Comparison of ENCODE assay signal across 23 cellular contexts in genomic region chr14:33999771-34000291, GRCh38. TPM values are rescaled to one million over a fixed set of nuclear protein-coding genes. Genes with fewer than 3 reads are reported as not detected.
DNase-seq lines count a peak whose midpoint lies in the region; ATAC-seq, FAIRE-seq and TF ChIP-seq lines count a peak whose summit lies in the region.
"Had no signal": no experiment of that assay in that cellular context is flagged by ENCODE, and none has a peak within 500 bp of the region (broad histone marks: within the 10 kb centered on the region; RNA-seq: fewer than 3 reads in every experiment).

No MANE protein-coding gene starts in this region.

- FAIRE-seq in HepG2 (lab: Jason Lieb, UNC) (no peak), GM12891 (lab: Jason Lieb, UNC) (no peak)
- FAIRE-seq: GM12892 had no signal

- BruUV-seq in HepG2 (replicated peaks; lab: Mats Ljungman, UMichigan): no TSS peak

- H3K4ac ChIP-seq in mesenchymal stem cell (ENCODE audit: low read depth in 1 of 2, low read length in 2 of 2): no peak overlapping the region

- no peak overlapping the region for H3K4me2 ChIP-seq in HepG2 (ENCODE audit: low read depth, low read length)
- H3K4me2 ChIP-seq in mesenchymal stem cell (ENCODE audit: low read length, poor library complexity, severe bottlenecking): no peak overlapping the region
- H3K4me2 ChIP-seq: GM23338 had no signal

- H3K23ac ChIP-seq in mesenchymal stem cell (ENCODE audit: low read length in 2 of 2): no peak overlapping the region

- H3K27ac ChIP-seq in HepG2 (ENCODE audit: extremely low read length, insufficient read depth, low read length) (no peak overlapping the region), right lobe of liver (no peak overlapping the region), mesenchymal stem cell (ENCODE audit: low read length, poor library complexity, severe bottlenecking) (no peak overlapping the region)
- H3K27ac ChIP-seq: SJSA1 had no signal

- no peak overlapping the region for H2AFZ ChIP-seq in HepG2 (ENCODE audit: low read length)
- H2AFZ ChIP-seq in mesenchymal stem cell (ENCODE audit: low read depth, low read length): no peak overlapping the region
- H2AFZ ChIP-seq: GM23338 had no signal

- no peak for ATAC-seq in HepG2
- ATAC-seq in right lobe of liver: no peak
- ATAC-seq: GM23338, PC-3 had no signal

- H3K4me1 ChIP-seq in HepG2 (ENCODE audit: insufficient read depth, low read length) (no peaks in the 10 kb centered on the region), right lobe of liver (no peaks in the 10 kb centered on the region), mesenchymal stem cell (ENCODE audit: control insufficient read depth, insufficient read depth, low read depth, low read length) (peaks cover 1% of the 10 kb centered on the region)
- H3K4me1 ChIP-seq: SJSA1 had no signal

- H2BK12ac ChIP-seq in mesenchymal stem cell (ENCODE audit: low read length in 2 of 2): no peak overlapping the region

- in situ Hi-C loops in HepG2 (cut with HindIII; ENCODE audit: extremely low pct_ligation_motif_present, low pct_unique_long_range_greater_than_20kb): no loop called here

- H4K20me1 ChIP-seq in HepG2 (ENCODE audit: insufficient read depth, low read length): no peaks in the 10 kb centered on the region

- TF ChIP-seq CTCF in HepG2 (CRISPR knock-in tag; IDR thresholded peaks at IDR 0.05) (no peak), right lobe of liver (IDR thresholded peaks at IDR 0.05) (no peak)

- intact Hi-C loops in HepG2 (cut with micrococcal nuclease; ENCODE audit: unreplicated experiment) (no loop called here), right lobe of liver (cut with DNase I) (no loop called here)

- no peak overlapping the region for H2BK120ac ChIP-seq in mesenchymal stem cell (ENCODE audit: low read depth, low read length)

- no peak overlapping the region for H3K18ac ChIP-seq in mesenchymal stem cell (ENCODE audit: low read depth in 1 of 2, low read length in 2 of 2)

- H3K9me3 ChIP-seq in HepG2 (ENCODE audit: low read length): no peaks in the 10 kb centered on the region
- H3K9me3 ChIP-seq in right lobe of liver: no peaks in the 10 kb centered on the region
- H3K9me3 ChIP-seq in mesenchymal stem cell (ENCODE audit: control insufficient read depth, low read length): no peaks in the 10 kb centered on the region
- H3K9me3 ChIP-seq: SJSA1 had no signal

- no peak for DNase-seq in HepG2 (ENCODE audit: low spot score)
- no peak for DNase-seq in right lobe of liver
- peak; percentile 21 for DNase-seq in NOMO-1 treated with dmso at 0.1 percent for 144 hours (lab: John Stamatoyannopoulos, UW; ENCODE audit: unreplicated experiment)
- peak; percentile 27 for DNase-seq in amniotic epithelial cell (ENCODE audit: low read depth)
- DNase-seq in kidney glomerular epithelial cell (lab: John Stamatoyannopoulos, UW): no peak
- DNase-seq in GM12891 (ENCODE audit: insufficient read length, low spot score): no peak
- no peak for DNase-seq in activated T-cell treated with anti-CD3 and anti-CD28 coated beads for 4 hours
- no peak for DNase-seq in mesenchymal stem cell
- DNase-seq: 8988T, Calu3, DMS79 treated with DMSO at 0.1 percent for 48 hours, GF-D8, H9, NCI-H1105 treated with DMSO at 0.1 percent for 48 hours, NCI-H146, NCI-H1930, NCI-H2107, NCI-H524, NCI-H774, PC-3 had no signal

- H3K4me3 ChIP-seq in HepG2 (replicated peaks in 1 of 3; ENCODE audit: insufficient read depth in 1 of 3, low read depth in 2 of 3, low read length in 3 of 3) (no peak overlapping the region), right lobe of liver (no peak overlapping the region), mesenchymal stem cell (ENCODE audit: insufficient read depth in 1 of 2, low read depth in 1 of 2, low read length in 2 of 2) (no peak overlapping the region)
- H3K4me3 ChIP-seq: GM23338, SJSA1 had no signal

- TF ChIP-seq EP300 in HepG2 (IDR thresholded peaks at IDR 0.05; ENCODE audit: low read depth in 2 of 2, low read length in 2 of 2) (no peak), HepG2 (CRISPR knock-in tag; IDR thresholded peaks at IDR 0.05; ENCODE audit: borderline replicate concordance) (no peak)

- no peak overlapping the region for H4K91ac ChIP-seq in mesenchymal stem cell (ENCODE audit: low read length)

- no peaks in the 10 kb centered on the region for H3K79me2 ChIP-seq in HepG2 (ENCODE audit: insufficient read depth, low read length)

- H2AK5ac ChIP-seq in mesenchymal stem cell (ENCODE audit: low read length, severe bottlenecking): no peak overlapping the region

- CTCF ChIA-PET in HepG2 (lab: Yijun Ruan, JAX; ENCODE audit: low intra/inter-chr PET ratio, low total read pairs): no interaction called here

- TF ChIP-seq RAD21 in HepG2 (CRISPR knock-in tag; IDR thresholded peaks at IDR 0.05): no peak

- POLR2A ChIA-PET in HepG2 (lab: Yijun Ruan, JAX): no interaction called here

- no peaks in the 10 kb centered on the region for H3K79me1 ChIP-seq in mesenchymal stem cell (replicated peaks; ENCODE audit: low read length, poor library complexity, severe bottlenecking)

- H2BK5ac ChIP-seq in mesenchymal stem cell (ENCODE audit: low read depth, low read length, poor library complexity, severe bottlenecking): no peak overlapping the region

- no peak overlapping the region for H3K14ac ChIP-seq in mesenchymal stem cell (ENCODE audit: low read length in 2 of 2)

- no peaks in the 10 kb centered on the region for H3K36me3 ChIP-seq in HepG2 (replicated peaks in 1 of 2; ENCODE audit: control insufficient read depth in 1 of 2, insufficient read depth in 2 of 2, low read length in 2 of 2)
- no peaks in the 10 kb centered on the region for H3K36me3 ChIP-seq in right lobe of liver
- H3K36me3 ChIP-seq in mesenchymal stem cell (ENCODE audit: control insufficient read depth in 1 of 2, insufficient read depth in 2 of 2, low read depth in 1 of 2, low read length in 2 of 2): no peaks in the 10 kb centered on the region
- H3K36me3 ChIP-seq: SJSA1 had no signal

- H3K9ac ChIP-seq in HepG2 (ENCODE audit: insufficient read depth, low read depth, low read length): no peak overlapping the region
- no peak overlapping the region for H3K9ac ChIP-seq in mesenchymal stem cell (ENCODE audit: low read length)

- peaks cover 0 to 18% of the 10 kb centered on the region in 2 experiments; a peak in 1 of 5 replicates for H3K27me3 ChIP-seq in HepG2 (ENCODE audit: control insufficient read depth in 1 of 2, insufficient read depth in 2 of 2, low read length in 2 of 2)
- no peaks in the 10 kb centered on the region for H3K27me3 ChIP-seq in right lobe of liver
- peaks cover 0 to 2% of the 10 kb centered on the region in 2 experiments for H3K27me3 ChIP-seq in mesenchymal stem cell (ENCODE audit: control insufficient read depth in 1 of 2, insufficient read depth in 1 of 2, low read length in 2 of 2)
- H3K27me3 ChIP-seq: SJSA1 had no signal

- H4K8ac ChIP-seq in mesenchymal stem cell (ENCODE audit: low read length): no peak overlapping the region

- no peak overlapping the region for H2BK15ac ChIP-seq in mesenchymal stem cell (ENCODE audit: low read depth, poor library complexity, severe bottlenecking)

- WGBS in HepG2 (ENCODE audit: low lambda C conversion rate): 11% methylated on average over 3 of the region's 3 CpGs
- WGBS in right lobe of liver (ENCODE audit: insufficient coverage, low coverage, low lambda C conversion rate, missing lambda C conversion rate): 55% methylated on average over 3 of the region's 3 CpGs
- 88% methylated on average over 1 of the region's 3 CpGs for WGBS in mesenchymal stem cell

- TF ChIP-seq POLR2A in HepG2 (IDR thresholded peaks at IDR 0.05; ENCODE audit: insufficient read depth in 1 of 2, low read depth in 2 of 2, low read length in 2 of 2) (no peak), right lobe of liver (IDR thresholded peaks at IDR 0.05) (no peak), GM12891 (IDR thresholded peaks at IDR 0.05; ENCODE audit: low read depth, low read length) (no peak)

TF ChIP-seq in HepG2, 621 proteins besides CTCF, POLR2A, EP300 and RAD21 (continues in another document):
- TF ChIP-seq ZNF850 (CRISPR knock-in tag; conservative IDR thresholded peaks at IDR 0.05): no peak
- no peak for TF ChIP-seq MTA1 (CRISPR knock-in tag; IDR thresholded peaks at IDR 0.05; ENCODE audit: borderline replicate concordance)
- no peak for TF ChIP-seq KMT2A (CRISPR knock-in tag; IDR thresholded peaks at IDR 0.05)

TF ChIP-seq in GM12891, 5 proteins besides CTCF, POLR2A, EP300 and RAD21:
- TF ChIP-seq POU2F2 (IDR thresholded peaks at IDR 0.05; ENCODE audit: low read depth, low read length): no peak

RNA-seq across cellular contexts. Expression of gene EGLN3, which starts 49.0 kb away (rescaled TPM):
- total RNA-seq in HepG2 (2016; rRNA removed; fragmentation: Illumina TruSeq; extraction: Trizol) (0.18 TPM in 2 replicates), right lobe of liver (10 to 100 TPM in 1 of 6 experiments, 1 to 10 TPM in 5; 1.9 to 25.4 (median 2.1) TPM)
- total RNA-seq in HepG2 (2016; cell fraction: cytosol; rRNA removed; fragmentation: Illumina TruSeq; extraction: Trizol; ENCODE audit: low read depth): not detected in 2 replicates
- total RNA-seq in HepG2 (2016; cell fraction: insoluble cytoplasmic fraction; rRNA removed; fragmentation: Illumina TruSeq; extraction: Trizol): 0.13 and 0.39 TPM in 2 replicates
- 0.07 and 0.12 TPM in 2 replicates for total RNA-seq in HepG2 (2016; cell fraction: membrane; rRNA removed; fragmentation: Illumina TruSeq; extraction: Trizol)
- total RNA-seq in HepG2 (2016; cell fraction: nucleus; rRNA removed; fragmentation: Illumina TruSeq; extraction: Trizol): not detected in 2 replicates
- 27.3 and 30.1 TPM in 2 replicates for polyA plus RNA-seq in HepG2 (2011; rRNA removed)
- polyA plus RNA-seq in HepG2 (2011; cell fraction: cytosol; rRNA removed): 13.7 and 27.8 TPM in 2 replicates
- polyA plus RNA-seq in HepG2 (2011; cell fraction: nucleus; rRNA removed): 14.1 and 18.4 TPM in 2 replicates
- 89.8 and 101 TPM in 2 replicates for polyA plus RNA-seq in HepG2 (2012)
- not detected in 2 replicates for polyA plus RNA-seq in HepG2 (2016; cell fraction: cytosol; fragmentation: Illumina TruSeq; extraction: Trizol; ENCODE audit: low read depth)
- 0.11 and 0.19 TPM in 2 replicates for polyA plus RNA-seq in HepG2 (2016; cell fraction: insoluble cytoplasmic fraction; fragmentation: Illumina TruSeq; extraction: Trizol; ENCODE audit: low read depth)
- 0.17 TPM in 1 of 2 replicates, not detected in the other for polyA plus RNA-seq in HepG2 (2016; cell fraction: membrane; fragmentation: Illumina TruSeq; extraction: Trizol; ENCODE audit: low read depth)
- polyA plus RNA-seq in HepG2 (2016; cell fraction: nucleus; fragmentation: Illumina TruSeq; extraction: Trizol; ENCODE audit: insufficient read depth, low read depth): not detected in 2 replicates
- 8.9 and 29.0 TPM in 2 replicates for polyA minus RNA-seq in HepG2 (2011; rRNA and poly(A)+ RNA removed; ENCODE audit: low replicate concordance)
- polyA minus RNA-seq in HepG2 (2011; cell fraction: cytosol; rRNA and poly(A)+ RNA removed): 24.4 and 43.2 TPM in 2 replicates
- 23.8 and 49.0 TPM in 2 replicates for polyA minus RNA-seq in HepG2 (2011; cell fraction: nucleus; rRNA and poly(A)+ RNA removed)
- polyA plus RNA-seq in GM12891 (2012; ENCODE audit: low read depth, missing spikeins): 5.0 TPM
- 0.28 TPM for polyA plus RNA-seq in mesenchymal stem cell (2013, experiment 1 of 2)
- polyA plus RNA-seq in mesenchymal stem cell (2013, experiment 2 of 2): 0.25 TPM

Comparison
In these comparisons a context has a peak if more than half of its experiments do, and no peak if none do; other contexts are left out.
1. DNase-seq: peak in NOMO-1 treated with dmso at 0.1 percent for 144 hours (single experiment) and amniotic epithelial cell (single experiment); none in HepG2 (single experiment), right lobe of liver (0 of 3), kidney glomerular epithelial cell (single experiment), GM12891 (single experiment), activated T-cell treated with anti-CD3 and anti-CD28 coated beads for 4 hours (single experiment) and mesenchymal stem cell (single experiment).